In genomic region chr17:29726721-29727252, GRCh38 we compare ENCODE assay signal across 8 cellular contexts.
DNase-seq lines count a peak whose midpoint lies in the region; ATAC-seq and TF ChIP-seq lines count a peak whose summit lies in the region.

No MANE protein-coding gene starts in this region.

- no peak overlapping the region for H2BK5ac ChIP-seq in mesenchymal stem cell (ENCODE audit: low read depth, low read length, poor library complexity, severe bottlenecking)

- no peaks in the 10 kb centered on the region for H3K9me3 ChIP-seq in CD8-positive, alpha-beta T cell (ENCODE audit: low read length)
- peaks cover 9% of the 10 kb centered on the region for H3K9me3 ChIP-seq in mesenchymal stem cell (ENCODE audit: control insufficient read depth, low read length)

- WGBS in mesenchymal stem cell = 27% methylated on average over 1 of the region's 2 CpGs

- H3K4ac ChIP-seq in mesenchymal stem cell (ENCODE audit: low read depth in 1 of 2, low read length in 2 of 2) = no peak overlapping the region

- no peaks in the 10 kb centered on the region for H3K36me3 ChIP-seq in CD8-positive, alpha-beta T cell (ENCODE audit: insufficient read depth, low read length)
- H3K36me3 ChIP-seq in mesenchymal stem cell (ENCODE audit: control insufficient read depth in 1 of 2, insufficient read depth in 2 of 2, low read depth in 1 of 2, low read length in 2 of 2) = no peaks in the 10 kb centered on the region

- H3K36me3 Mint-ChIP-seq in CD8-positive, alpha-beta T cell = peaks cover 20% of the 10 kb centered on the region
- peaks cover 40% of the 10 kb centered on the region for H3K36me3 Mint-ChIP-seq in activated T-helper 2 cell treated with anti-CD3 and anti-CD28 coated beads, Interferon-gamma antibody, Interleukin-2, Interleukin-4, amounts not matched to agents 10 μg/mL and 5 μg/mL and 100 μg/mL, durations not matched to agents 14 hours and 24 hours and 36 hours (ENCODE audit: low read depth)

- H2AK5ac ChIP-seq in mesenchymal stem cell (ENCODE audit: low read length, severe bottlenecking) = peak overlapping the region; percentile 58

- intact Hi-C loops in CD8-positive, alpha-beta T cell (cut with DNase I, micrococcal nuclease) = no loop called here
- intact Hi-C loops in activated T-helper 2 cell treated with anti-CD3 and anti-CD28 coated beads, Interferon-gamma antibody, Interleukin-2, Interleukin-4, amounts not matched to agents 10 μg/mL and 5 μg/mL and 100 μg/mL, durations not matched to agents 14 hours and 24 hours and 36 hours (cut with micrococcal nuclease) = no loop called here

- DNase-seq in CD8-positive, alpha-beta T cell = peak in 1 of 7 experiments; percentile 16
- peak; percentile 89 for DNase-seq in Jurkat, Clone E6-1 (ENCODE audit: low read depth, low spot score)
- no peak for DNase-seq in activated T-helper 2 cell treated with anti-CD3 and anti-CD28 coated beads, Interferon-gamma antibody, Interleukin-2, Interleukin-4, amounts not matched to agents 10 μg/mL and 5 μg/mL and 100 μg/mL, durations not matched to agents 14 hours and 24 hours and 36 hours (ENCODE audit: low spot score)
- DNase-seq in mesenchymal stem cell (peak; percentile 38), NCI-H128 (lab: John Stamatoyannopoulos, UW; ENCODE audit: unreplicated experiment) (no peak), RWPE1 (ENCODE audit: low spot score) (no peak)

- H3K9me3 Mint-ChIP-seq in CD8-positive, alpha-beta T cell = peaks cover 2% of the 10 kb centered on the region
- peaks cover 14% of the 10 kb centered on the region for H3K9me3 Mint-ChIP-seq in activated T-helper 2 cell treated with anti-CD3 and anti-CD28 coated beads, Interferon-gamma antibody, Interleukin-2, Interleukin-4, amounts not matched to agents 10 μg/mL and 5 μg/mL and 100 μg/mL, durations not matched to agents 14 hours and 24 hours and 36 hours

- H4K8ac ChIP-seq in mesenchymal stem cell (ENCODE audit: low read length) = no peak overlapping the region

- peak overlapping the region; percentile 90 for H3K27ac Mint-ChIP-seq in CD8-positive, alpha-beta T cell
- peak overlapping the region; percentile 49 for H3K27ac Mint-ChIP-seq in activated T-helper 2 cell treated with anti-CD3 and anti-CD28 coated beads, Interferon-gamma antibody, Interleukin-2, Interleukin-4, amounts not matched to agents 10 μg/mL and 5 μg/mL and 100 μg/mL, durations not matched to agents 14 hours and 24 hours and 36 hours

- H2BK15ac ChIP-seq in mesenchymal stem cell (ENCODE audit: low read depth, poor library complexity, severe bottlenecking) = no peak overlapping the region

- POLR2A ChIA-PET in CD8-positive, alpha-beta T cell (lab: Charles Lee) = interaction anchor here (0.6 to 1.6 kb wide), 3 partner anchors 20 to 1080 kb away, joined by 3 to 8 read pairs (median 4); no protein-coding TSS in a partner anchor
- POLR2A ChIA-PET in RWPE1 (lab: Yijun Ruan, JAX; ENCODE audit: low non-redundant PET) = no interaction called here

- peaks cover 56% of the 10 kb centered on the region for H3K4me1 ChIP-seq in CD8-positive, alpha-beta T cell (ENCODE audit: insufficient read depth, low read length)
- H3K4me1 ChIP-seq in mesenchymal stem cell (ENCODE audit: control insufficient read depth, insufficient read depth, low read depth, low read length) = no peaks in the 10 kb centered on the region

- H3K23ac ChIP-seq in mesenchymal stem cell (ENCODE audit: low read length in 2 of 2) = no peak overlapping the region

- H4K91ac ChIP-seq in mesenchymal stem cell (ENCODE audit: low read length) = no peak overlapping the region

- H3K9ac ChIP-seq in mesenchymal stem cell (ENCODE audit: low read length) = no peak overlapping the region

- ATAC-seq in CD8-positive, alpha-beta T cell = peak; percentile 50
- no peak for ATAC-seq in HG02610 (IDR thresholded peaks at IDR 0.05; ENCODE audit: unreplicated experiment)
- no peak for ATAC-seq in GM18907 (IDR thresholded peaks at IDR 0.05; ENCODE audit: unreplicated experiment)

- no peak overlapping the region for H3K14ac ChIP-seq in mesenchymal stem cell (ENCODE audit: low read length in 2 of 2)

- peak overlapping the region; percentile 50 for H3K27ac ChIP-seq in CD8-positive, alpha-beta T cell (ENCODE audit: low read depth, low read length)
- H3K27ac ChIP-seq in mesenchymal stem cell (ENCODE audit: low read length, poor library complexity, severe bottlenecking) (peak overlapping the region; percentile 62), RWPE1 (no peak overlapping the region)

- H3K4me3 Mint-ChIP-seq in CD8-positive, alpha-beta T cell = peak overlapping the region; percentile 7
- H3K4me3 Mint-ChIP-seq in activated T-helper 2 cell treated with anti-CD3 and anti-CD28 coated beads, Interferon-gamma antibody, Interleukin-2, Interleukin-4, amounts not matched to agents 10 μg/mL and 5 μg/mL and 100 μg/mL, durations not matched to agents 14 hours and 24 hours and 36 hours (ENCODE audit: low read depth) = no peak overlapping the region

- H3K27me3 Mint-ChIP-seq in CD8-positive, alpha-beta T cell (ENCODE audit: low read depth) = no peaks in the 10 kb centered on the region
- no peaks in the 10 kb centered on the region for H3K27me3 Mint-ChIP-seq in activated T-helper 2 cell treated with anti-CD3 and anti-CD28 coated beads, Interferon-gamma antibody, Interleukin-2, Interleukin-4, amounts not matched to agents 10 μg/mL and 5 μg/mL and 100 μg/mL, durations not matched to agents 14 hours and 24 hours and 36 hours (ENCODE audit: low read depth)

- no peak overlapping the region for H3K4me2 ChIP-seq in mesenchymal stem cell (ENCODE audit: low read length, poor library complexity, severe bottlenecking)

- no peaks in the 10 kb centered on the region for H3K27me3 ChIP-seq in CD8-positive, alpha-beta T cell (ENCODE audit: insufficient read depth, low read length)
- H3K27me3 ChIP-seq in mesenchymal stem cell (ENCODE audit: control insufficient read depth in 1 of 2, insufficient read depth in 1 of 2, low read length in 2 of 2) = no peaks in the 10 kb centered on the region

- CTCF ChIA-PET in CD8-positive, alpha-beta T cell (lab: Charles Lee) = interaction anchor here (0.8 to 1.1 kb wide), 4 partner anchors 33 to 145 kb away, joined by 3 to 4 read pairs (median 4); no protein-coding TSS in a partner anchor
- CTCF ChIA-PET in RWPE1 (lab: Yijun Ruan, JAX) = no interaction called here

- TF ChIP-seq CTCF in CD8-positive, alpha-beta T cell (IDR thresholded peaks at IDR 0.05) = no peak
- TF ChIP-seq CTCF in RWPE1 (conservative IDR thresholded peaks at IDR 0.05; ENCODE audit: low read depth) = no peak

- no peak overlapping the region for H2BK120ac ChIP-seq in mesenchymal stem cell (ENCODE audit: low read depth, low read length)

- peaks cover 5% of the 10 kb centered on the region for H3K79me1 ChIP-seq in mesenchymal stem cell (replicated peaks; ENCODE audit: low read length, poor library complexity, severe bottlenecking)

- H2BK12ac ChIP-seq in mesenchymal stem cell (ENCODE audit: low read length in 2 of 2) = no peak overlapping the region

- H3K18ac ChIP-seq in mesenchymal stem cell (ENCODE audit: low read depth in 1 of 2, low read length in 2 of 2) = peak overlapping the region in 1 of 2 experiments; percentile 87

- no peak overlapping the region for H2AFZ ChIP-seq in mesenchymal stem cell (ENCODE audit: low read depth, low read length)

- H3K4me1 Mint-ChIP-seq in CD8-positive, alpha-beta T cell (ENCODE audit: low read depth) = peaks cover 76% of the 10 kb centered on the region
- peaks cover 51% of the 10 kb centered on the region for H3K4me1 Mint-ChIP-seq in activated T-helper 2 cell treated with anti-CD3 and anti-CD28 coated beads, Interferon-gamma antibody, Interleukin-2, Interleukin-4, amounts not matched to agents 10 μg/mL and 5 μg/mL and 100 μg/mL, durations not matched to agents 14 hours and 24 hours and 36 hours (ENCODE audit: low read depth)

- H3K4me3 ChIP-seq in CD8-positive, alpha-beta T cell (ENCODE audit: low read depth, low read length) = no peak overlapping the region
- H3K4me3 ChIP-seq in Jurkat, Clone E6-1 (ENCODE audit: low read length) = peak overlapping the region; percentile 0
- no peak overlapping the region for H3K4me3 ChIP-seq in mesenchymal stem cell (ENCODE audit: insufficient read depth in 1 of 2, low read depth in 1 of 2, low read length in 2 of 2)

Comparison
In these comparisons a context has a peak if more than half of its experiments do, and no peak if none do; other contexts are left out.
1. DNase-seq: peak in Jurkat, Clone E6-1 (single experiment) and mesenchymal stem cell (single experiment); none in activated T-helper 2 cell treated with anti-CD3 and anti-CD28 coated beads, Interferon-gamma antibody, Interleukin-2, Interleukin-4, amounts not matched to agents 10 μg/mL and 5 μg/mL and 100 μg/mL, durations not matched to agents 14 hours and 24 hours and 36 hours (single experiment), NCI-H128 (single experiment) and RWPE1 (single experiment).